In the genomic region with DNA sequence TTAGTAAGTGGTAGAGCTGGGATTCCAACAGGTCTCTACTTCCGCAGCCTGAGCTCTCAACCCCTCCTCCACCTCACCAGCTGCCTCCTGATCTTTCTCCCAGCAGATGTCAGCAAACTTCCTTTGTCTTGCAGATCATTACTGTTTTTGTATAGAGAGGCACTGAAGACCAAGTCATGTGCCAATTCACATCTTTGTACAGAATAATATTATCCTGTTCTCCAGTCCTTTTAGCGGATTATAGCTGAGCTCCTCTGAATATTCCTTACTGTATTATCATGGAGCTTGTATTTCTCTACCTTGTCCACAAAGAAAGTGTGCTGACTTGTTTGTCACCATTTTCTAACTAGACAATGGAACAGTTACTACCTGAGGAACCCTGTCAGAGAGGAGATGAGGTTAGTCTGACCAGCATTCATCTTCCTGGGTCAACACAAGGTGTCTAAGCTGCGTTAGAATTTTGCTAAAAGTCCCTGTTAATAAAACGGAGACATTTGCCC, we compare ENCODE assay signal across 8 cellular contexts.
DNase-seq lines count a peak whose midpoint lies in the region; ATAC-seq and TF ChIP-seq lines count a peak whose summit lies in the region.

No MANE protein-coding gene starts in this region.

- intact Hi-C loops in A673 (cut with micrococcal nuclease; ENCODE audit: unreplicated experiment) (loop anchor here (2.0 to 10.0 kb wide), 2 partner anchors 140 to 318 kb away; a partner anchor contains a TSS), HCT116 (cut with micrococcal nuclease) (loop anchor here (1.0 to 5.0 kb wide), 5 partner anchors 142 to 626 kb away; a partner anchor contains a TSS)

- H3K4me3 Mint-ChIP-seq in endothelial cell (ENCODE audit: unreplicated experiment): no peak overlapping the region

- CTCF ChIA-PET in A673 (lab: Charles Lee) (interaction anchor here (0.5 to 1.2 kb wide), 6 partner anchors 139 to 320 kb away, joined by 3 to 4 read pairs (median 3); no protein-coding TSS in a partner anchor), HCT116 (lab: Charles Lee) (interaction anchor here (0.6 to 3.4 kb wide), 12 partner anchors 9 to 625 kb away, joined by 3 to 73 read pairs (median 4); no protein-coding TSS in a partner anchor)

- peak; percentile 55 for TF ChIP-seq CTCF in A673 (conservative IDR thresholded peaks at IDR 0.05; ENCODE audit: low read depth, low read length)
- TF ChIP-seq CTCF in HCT116 (IDR thresholded peaks at IDR 0.05 in 2 of 3, conservative IDR thresholded peaks at IDR 0.05 in 1 of 3; ENCODE audit: borderline replicate concordance in 1 of 3, insufficient read depth in 1 of 3, low read depth in 2 of 3, low read length in 2 of 3): peak; percentile 62 to 76 (median 70)
- TF ChIP-seq CTCF in endothelial cell (IDR thresholded peaks at IDR 0.05; ENCODE audit: unreplicated experiment): no peak
- no peak for TF ChIP-seq CTCF in GM20000 (IDR thresholded peaks at IDR 0.05; ENCODE audit: extremely low read depth, missing control alignments)

- H3K27ac Mint-ChIP-seq in endothelial cell (ENCODE audit: unreplicated experiment): peak overlapping the region; percentile 50

- no peak overlapping the region for H3K9ac ChIP-seq in HCT116 (ENCODE audit: low read length)

- H3K27me3 Mint-ChIP-seq in endothelial cell (ENCODE audit: unreplicated experiment): no peaks in the 10 kb centered on the region

- H3K4me3 ChIP-seq in A673 (ENCODE audit: low read depth, low read length, poor library complexity, severe bottlenecking) (no peak overlapping the region), HCT116 (replicated peaks in 1 of 2; ENCODE audit: low read depth in 1 of 2, low read length in 2 of 2) (no peak overlapping the region)

- H3K9me3 Mint-ChIP-seq in endothelial cell (ENCODE audit: unreplicated experiment): no peaks in the 10 kb centered on the region

- TF ChIP-seq RAD21 in HCT116 (IDR thresholded peaks at IDR 0.05; ENCODE audit: low read depth): peak; percentile 92

- no TSS peak for BruUV-seq in A673 (replicated peaks; lab: Mats Ljungman, UMichigan)
- BruUV-seq in HCT116 (replicated peaks; lab: Mats Ljungman, UMichigan): no TSS peak

- H3K27ac ChIP-seq in A673 (ENCODE audit: low read depth, low read length, poor library complexity, severe bottlenecking) (no peak overlapping the region), HCT116 (ENCODE audit: low read depth, low read length) (no peak overlapping the region)

- no peaks in the 10 kb centered on the region for H3K9me2 ChIP-seq in HCT116 (ENCODE audit: insufficient read depth)

- H3K27me3 ChIP-seq in A673 (replicated peaks; ENCODE audit: insufficient read depth, low read depth, low read length, poor library complexity): no peaks in the 10 kb centered on the region
- no peaks in the 10 kb centered on the region for H3K27me3 ChIP-seq in HCT116 (ENCODE audit: insufficient read depth, low read length)

- POLR2A ChIA-PET in A673 (lab: Charles Lee; ENCODE audit: low non-redundant PET) (no interaction called here), HCT116 (lab: Charles Lee) (interaction anchor here (0.8 to 1.3 kb wide), 2 partner anchors 72 to 318 kb away, joined by 3 to 4 read pairs; no protein-coding TSS in a partner anchor)

- H3K4me2 ChIP-seq in HCT116 (ENCODE audit: low read length): peak overlapping the region; percentile 49

- H2AFZ ChIP-seq in HCT116 (ENCODE audit: low read depth, low read length, poor library complexity, severe bottlenecking): peak overlapping the region; percentile 79

- no peak for TF ChIP-seq POLR2A in HCT116 (IDR thresholded peaks at IDR 0.05; ENCODE audit: borderline replicate concordance, extremely low read depth, insufficient read depth, insufficient read length)

- no peaks in the 10 kb centered on the region for H3K79me2 ChIP-seq in HCT116 (ENCODE audit: insufficient read depth, low read length)

- H3K36me3 Mint-ChIP-seq in endothelial cell (ENCODE audit: low read depth, unreplicated experiment): no peaks in the 10 kb centered on the region

- RAD21 ChIA-PET in HCT116 (lab: Charles Lee; ENCODE audit: low non-redundant PET in 1 of 2, low total read pairs in 2 of 2, uncharacterized antibody in 2 of 2, unreplicated experiment in 2 of 2): interaction anchor here (0.7 to 1.2 kb wide), 9 partner anchors 309 to 448 kb away, joined by 3 to 9 read pairs (median 4); no protein-coding TSS in a partner anchor

- H3K36me3 ChIP-seq in A673 (ENCODE audit: insufficient read depth, low read length, poor library complexity, severe bottlenecking) (no peaks in the 10 kb centered on the region), HCT116 (ENCODE audit: control insufficient read depth in 1 of 2, insufficient read depth in 2 of 2, low read length in 2 of 2) (no peaks in the 10 kb centered on the region)

- ATAC-seq in HCT116: peak; percentile 73
- ATAC-seq in GM19455 (IDR thresholded peaks at IDR 0.05; ENCODE audit: unreplicated experiment): no peak
- no peak for ATAC-seq in GM21619 (IDR thresholded peaks at IDR 0.05; ENCODE audit: unreplicated experiment)

- H3K4me1 Mint-ChIP-seq in endothelial cell (ENCODE audit: unreplicated experiment): peaks cover 17% of the 10 kb centered on the region

- H4K20me1 ChIP-seq in HCT116 (ENCODE audit: insufficient read depth): no peaks in the 10 kb centered on the region

- DNase-seq in A673 (ENCODE audit: low spot score) (peak; percentile 58), HCT116 (ENCODE audit: low read depth, low spot score) (peak; percentile 58), NCI-H774 (lab: John Stamatoyannopoulos, UW) (peak; percentile 39), endothelial cell (ENCODE audit: low spot score) (peak; percentile 32), mucosa of gallbladder (ENCODE audit: low spot score) (peak; percentile 57), GM20000 (ENCODE audit: low spot score) (no peak)

- H3K9me3 ChIP-seq in A673 (ENCODE audit: low read depth, low read length, poor library complexity, severe bottlenecking) (no peaks in the 10 kb centered on the region), HCT116 (ENCODE audit: control insufficient read depth in 1 of 2, insufficient read depth in 1 of 2, low read depth in 1 of 2, low read length in 2 of 2) (no peaks in the 10 kb centered on the region)

- H3K4me1 ChIP-seq in A673 (ENCODE audit: insufficient read depth, low read length, poor library complexity, severe bottlenecking) (peaks cover 11% of the 10 kb centered on the region), HCT116 (ENCODE audit: control insufficient read depth in 1 of 2, insufficient read depth in 2 of 2, low read length in 2 of 2) (peaks cover 30 to 56% of the 10 kb centered on the region in 2 experiments)

TF ChIP-seq in HCT116, 20 proteins besides CTCF, POLR2A, EP300 and RAD21:
- TF ChIP-seq ELF1 (IDR thresholded peaks at IDR 0.05; ENCODE audit: borderline replicate concordance, low read depth) (0 out of 2 replicates have a peak, but pooled peaks have one; percentile 24), YY1 (IDR thresholded peaks at IDR 0.05; ENCODE audit: extremely low read depth, insufficient replicate concordance, low read depth, low read length) (no peak)

Comparison
In these comparisons a context has a peak if more than half of its experiments do, and no peak if none do; other contexts are left out.
1. CTCF ChIP-seq: peak in A673 (single experiment) and HCT116 (3 of 3); none in endothelial cell (single experiment) and GM20000 (single experiment).